1 cellular context compared by ENCODE assay signal in genomic region chr10:132319853-132320669, GRCh38.
A peak's percentile ranks its signal among the peaks of the same experiment; 100 is the strongest.
TF ChIP-seq lines count a peak whose summit lies in the region.

No MANE protein-coding gene starts in this region.

TF ChIP-seq in GM12878, 131 proteins besides CTCF, POLR2A, EP300 and RAD21 (continued from another document):
- peak; percentile 88 for TF ChIP-seq JUND (IDR thresholded peaks at IDR 0.05; ENCODE audit: low read depth, low read length)
- peak; percentile 90 for TF ChIP-seq CREM (IDR thresholded peaks at IDR 0.05; ENCODE audit: low read depth)
- no peak for TF ChIP-seq SMC3 (IDR thresholded peaks at IDR 0.05; ENCODE audit: borderline replicate concordance, low read length)
- TF ChIP-seq POU2F2 (IDR thresholded peaks at IDR 0.05; ENCODE audit: borderline replicate concordance, low read depth, low read length): peak; percentile 87; the same call in 1 of the 3 replicates
